In the genomic region with DNA sequence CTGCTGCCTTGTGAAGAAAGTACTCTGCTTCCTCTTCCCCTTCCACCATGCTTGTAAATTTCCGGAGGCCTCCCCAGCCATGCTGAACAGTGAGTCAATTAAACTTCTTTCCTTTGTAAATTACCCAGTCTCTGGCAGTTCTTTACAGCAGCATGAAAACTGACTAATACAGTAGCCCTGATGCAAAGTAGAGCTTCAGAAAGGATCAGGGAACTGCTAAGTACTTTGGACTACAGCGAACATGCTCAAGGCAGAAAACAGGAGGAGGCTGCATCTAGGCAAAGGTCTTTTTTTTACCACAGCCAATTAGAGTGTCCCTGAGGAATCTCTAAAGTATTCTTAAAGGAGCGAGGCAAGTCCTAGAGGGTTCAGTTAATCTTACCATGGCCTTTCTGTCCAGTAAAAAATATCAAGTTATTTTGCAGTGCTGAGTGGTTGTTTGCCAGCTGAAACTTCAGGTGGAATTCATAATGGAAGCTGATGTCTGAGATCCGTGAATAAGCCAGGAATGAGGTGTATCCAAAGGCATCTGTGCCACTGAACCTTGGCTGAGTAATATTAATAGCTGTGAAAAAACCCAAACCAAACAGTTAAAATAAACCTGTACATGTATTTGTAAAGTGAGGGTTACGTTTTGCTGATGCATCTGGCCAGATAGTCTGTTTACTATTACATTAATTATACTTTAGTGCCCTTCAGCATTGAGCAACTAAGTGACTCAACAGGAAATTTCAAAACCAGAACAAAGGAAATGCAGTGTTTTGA, we compare ENCODE assay signal across 9 cellular contexts.
DNase-seq lines count a peak whose midpoint lies in the region; ATAC-seq, FAIRE-seq and TF ChIP-seq lines count a peak whose summit lies in the region.
"Had no signal": no experiment of that assay in that cellular context is flagged by ENCODE, and none has a peak within 500 bp of the region (broad histone marks: within the 10 kb centered on the region; RNA-seq: fewer than 3 reads in every experiment).

No MANE protein-coding gene starts in this region.

- peak overlapping the region; percentile 77 for H3K4me2 ChIP-seq in A549

- peak; percentile 39 for FAIRE-seq in A549 (lab: Jason Lieb, UNC)
- no peak for FAIRE-seq in GM12891 (lab: Jason Lieb, UNC)
- FAIRE-seq: G401.6 had no signal

- TF ChIP-seq RAD21 in A549 (conservative IDR thresholded peaks at IDR 0.05 in 1 of 2, IDR thresholded peaks at IDR 0.05 in 1 of 2): 0 out of 5 replicates have a peak, but pooled peaks of 1 of the 2 experiments have one; percentile 15

- no peaks in the 10 kb centered on the region for H3K36me3 ChIP-seq in adrenal gland (replicated peaks in 1 of 2)

- no peaks in the 10 kb centered on the region for H3K9me3 ChIP-seq in A549
- H3K9me3 ChIP-seq in adrenal gland (replicated peaks in 1 of 3): no peaks in the 10 kb centered on the region

- H3K27ac ChIP-seq in A549: peak overlapping the region; percentile 84 to 85
- H3K27ac ChIP-seq in adrenal gland: peak overlapping the region; percentile 23 to 86 (median 67)

- POLR2A ChIA-PET in A549 (lab: Yijun Ruan, JAX): interaction anchor here (0.7 kb wide), 1 partner anchor 34 kb away, joined by 3 read pairs; no protein-coding TSS in a partner anchor

- no peak for TF ChIP-seq CTCF in A549 (IDR thresholded peaks at IDR 0.05)
- TF ChIP-seq CTCF in LNCaP clone FGC (IDR thresholded peaks at IDR 0.05; ENCODE audit: control insufficient read depth, extremely low read depth, insufficient read depth): no peak
- TF ChIP-seq CTCF in adrenal gland (IDR thresholded peaks at IDR 0.05): no peak

- peak; percentile 94 for TF ChIP-seq EP300 in A549 (IDR thresholded peaks at IDR 0.05)

- WGBS in A549 (ENCODE audit: missing lambda C conversion rate): 13% methylated on average over 5 of the region's 5 CpGs
- WGBS in adrenal gland, 4 donors: 19 to 26% (median 22%) methylated on average over 5 of the region's 5 CpGs

- peaks cover 31% of the 10 kb centered on the region for H3K4me1 ChIP-seq in A549
- H3K4me1 ChIP-seq in adrenal gland (replicated peaks in 1 of 2): peaks cover 10 to 25% of the 10 kb centered on the region in 2 donors

- TF ChIP-seq POLR2A in A549 (IDR thresholded peaks at IDR 0.05; ENCODE audit: low read length) (no peak), adrenal gland (IDR thresholded peaks at IDR 0.05) (peak in 1 of 2 donors; percentile 9), GM12891 (IDR thresholded peaks at IDR 0.05; ENCODE audit: low read depth, low read length) (no peak)

- intact Hi-C loops in adrenal gland (cut with DNase I) (no loop called here), left colon (cut with DNase I, micrococcal nuclease) (no loop called here)

- CTCF ChIA-PET in A549 (lab: Yijun Ruan, JAX): no interaction called here

- no peaks in the 10 kb centered on the region for H3K27me3 ChIP-seq in adrenal gland

- DNase-seq in A549 (ENCODE audit: low read depth in 1 of 2, low spot score in 1 of 2) (peak; percentile 14 to 86), LNCaP clone FGC (ENCODE audit: low read depth) (peak; percentile 89), adrenal gland (peak in 4 of 7 donors; percentile 10 to 23 (median 20)), left colon (no peak), amniotic stem cell (lab: John Stamatoyannopoulos, UW) (no peak), GM12891 (ENCODE audit: insufficient read length, low spot score) (no peak), HuH-7 (ENCODE audit: low spot score) (no peak)

- ATAC-seq in A549: peak; percentile 95 to 97
- peak; percentile 88 for ATAC-seq in left colon
- ATAC-seq in GM21723 (IDR thresholded peaks at IDR 0.05; ENCODE audit: unreplicated experiment): no peak

- H3K4me3 ChIP-seq in A549 (peak overlapping the region; percentile 24; the same call in 1 of the 3 replicates), LNCaP clone FGC (ENCODE audit: low read depth, low read length) (peak overlapping the region; percentile 22), adrenal gland (peak overlapping the region in 1 of 4 donors; percentile 24)

TF ChIP-seq in A549, 52 proteins besides CTCF, POLR2A, EP300 and RAD21 (continues in another document):
- no peak for TF ChIP-seq CBX8 (IDR thresholded peaks at IDR 0.05)
- peak; percentile 90 for TF ChIP-seq FOSL2 (IDR thresholded peaks at IDR 0.05)
- TF ChIP-seq FOSL2 (CRISPR knock-in tag; IDR thresholded peaks at IDR 0.05): peak; percentile 95
- 0 out of 2 replicates have a peak, but pooled peaks have one; percentile 29 for TF ChIP-seq RFX5 (IDR thresholded peaks at IDR 0.05)
- TF ChIP-seq, protein P1, sequence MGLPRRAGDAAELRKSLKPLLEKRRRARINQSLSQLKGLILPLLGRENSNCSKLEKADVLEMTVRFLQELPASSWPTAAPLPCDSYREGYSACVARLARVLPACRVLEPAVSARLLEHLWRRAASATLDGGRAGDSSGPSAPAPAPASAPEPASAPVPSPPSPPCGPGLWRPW (IDR thresholded peaks at IDR 0.05): peak; percentile 99
- peak; percentile 95 to 98 for TF ChIP-seq JUN (IDR thresholded peaks at IDR 0.05)
- peak; percentile 79 for TF ChIP-seq MAFK (IDR thresholded peaks at IDR 0.05; ENCODE audit: partially characterized antibody)
- TF ChIP-seq JUNB (IDR thresholded peaks at IDR 0.05): peak; percentile 99
- TF ChIP-seq, protein P2, sequence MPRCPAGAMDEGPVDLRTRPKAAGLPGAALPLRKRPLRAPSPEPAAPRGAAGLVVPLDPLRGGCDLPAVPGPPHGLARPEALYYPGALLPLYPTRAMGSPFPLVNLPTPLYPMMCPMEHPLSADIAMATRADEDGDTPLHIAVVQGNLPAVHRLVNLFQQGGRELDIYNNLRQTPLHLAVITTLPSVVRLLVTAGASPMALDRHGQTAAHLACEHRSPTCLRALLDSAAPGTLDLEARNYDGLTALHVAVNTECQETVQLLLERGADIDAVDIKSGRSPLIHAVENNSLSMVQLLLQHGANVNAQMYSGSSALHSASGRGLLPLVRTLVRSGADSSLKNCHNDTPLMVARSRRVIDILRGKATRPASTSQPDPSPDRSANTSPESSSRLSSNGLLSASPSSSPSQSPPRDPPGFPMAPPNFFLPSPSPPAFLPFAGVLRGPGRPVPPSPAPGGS (IDR thresholded peaks at IDR 0.05): peak; percentile 99
- 0 out of 2 replicates have a peak, but pooled peaks have one; percentile 52 for TF ChIP-seq ZSCAN20 (CRISPR knock-in tag; IDR thresholded peaks at IDR 0.05)
- TF ChIP-seq, protein P3, sequence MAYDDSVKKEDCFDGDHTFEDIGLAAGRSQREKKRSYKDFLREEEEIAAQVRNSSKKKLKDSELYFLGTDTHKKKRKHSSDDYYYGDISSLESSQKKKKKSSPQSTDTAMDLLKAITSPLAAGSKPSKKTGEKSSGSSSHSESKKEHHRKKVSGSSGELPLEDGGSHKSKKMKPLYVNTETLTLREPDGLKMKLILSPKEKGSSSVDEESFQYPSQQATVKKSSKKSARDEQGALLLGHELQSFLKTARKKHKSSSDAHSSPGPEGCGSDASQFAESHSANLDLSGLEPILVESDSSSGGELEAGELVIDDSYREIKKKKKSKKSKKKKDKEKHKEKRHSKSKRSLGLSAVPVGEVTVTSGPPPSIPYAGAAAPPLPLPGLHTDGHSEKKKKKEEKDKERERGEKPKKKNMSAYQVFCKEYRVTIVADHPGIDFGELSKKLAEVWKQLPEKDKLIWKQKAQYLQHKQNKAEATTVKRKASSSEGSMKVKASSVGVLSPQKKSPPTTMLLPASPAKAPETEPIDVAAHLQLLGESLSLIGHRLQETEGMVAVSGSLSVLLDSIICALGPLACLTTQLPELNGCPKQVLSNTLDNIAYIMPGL (CRISPR knock-in tag; IDR thresholded peaks at IDR 0.05; ENCODE audit: borderline replicate concordance): no peak
- no peak; the same call in 1 of the 2 replicates for TF ChIP-seq FOXS1 (CRISPR knock-in tag; IDR thresholded peaks at IDR 0.05)

TF ChIP-seq in GM12891, 5 proteins besides CTCF, POLR2A, EP300 and RAD21:
- TF ChIP-seq SPI1 (IDR thresholded peaks at IDR 0.05; ENCODE audit: low read depth, low read length) (no peak), TAF1 (IDR thresholded peaks at IDR 0.05; ENCODE audit: low read depth, low read length) (no peak), POLR2AphosphoS5 (IDR thresholded peaks at IDR 0.05; ENCODE audit: low read depth, low read length) (no peak), POU2F2 (IDR thresholded peaks at IDR 0.05; ENCODE audit: low read depth, low read length) (no peak), PAX5 (IDR thresholded peaks at IDR 0.05; ENCODE audit: insufficient read depth, low read length, severe bottlenecking) (no peak)

Comparison
In these comparisons a context has a peak if more than half of its experiments do, and no peak if none do; other contexts are left out.
1. DNase-seq: peak in A549 (2 of 2), LNCaP clone FGC (single experiment) and adrenal gland (4 of 7); none in left colon (0 of 2), amniotic stem cell (single experiment), GM12891 (single experiment) and HuH-7 (single experiment).